In the genomic region with DNA sequence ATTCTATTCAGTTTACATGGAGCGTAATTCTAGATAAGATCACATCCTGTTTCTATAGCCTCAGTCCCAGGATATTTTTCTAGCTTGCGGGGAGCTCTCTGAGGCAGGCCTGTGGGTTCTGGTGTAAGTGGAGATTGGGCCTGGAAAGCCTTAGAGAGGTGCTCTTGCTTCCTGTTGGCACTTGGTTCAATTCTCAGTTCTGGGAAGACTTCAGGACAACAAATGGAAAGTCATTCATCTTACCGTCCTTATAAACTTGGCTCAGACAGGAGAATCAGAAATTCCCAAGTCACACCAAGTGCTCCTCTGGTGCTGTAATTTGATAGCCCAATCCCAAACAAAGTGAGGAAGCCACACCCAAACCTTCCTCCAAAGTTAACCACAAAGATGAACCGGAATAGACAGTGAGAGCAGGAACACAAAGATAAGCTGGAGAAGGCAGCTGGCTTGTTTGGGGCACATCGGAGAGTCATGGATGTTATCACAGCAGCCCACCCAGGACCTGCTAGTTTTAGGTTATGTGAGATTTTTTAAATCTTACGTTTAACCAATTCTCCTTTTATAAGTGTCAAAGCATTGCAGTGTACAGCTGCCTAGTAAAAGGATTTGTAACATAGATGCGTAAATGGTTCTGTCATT, we compare ENCODE assay signal across 8 cellular contexts.
DNase-seq lines count a peak whose midpoint lies in the region; ATAC-seq and TF ChIP-seq lines count a peak whose summit lies in the region.

No MANE protein-coding gene starts in this region.

- no peak for TF ChIP-seq CTCF in suprapubic skin (IDR thresholded peaks at IDR 0.05)

- DNase-seq in SW480 (ENCODE audit: low spot score) (peak; percentile 86), left cardiac atrium (peak; percentile 35), suprapubic skin (ENCODE audit: low spot score in 2 of 2) (no peak), HK-2 (ENCODE audit: unreplicated experiment) (no peak), NOMO-1 treated with DMSO at 0.1 percent for 48 hours (lab: John Stamatoyannopoulos, UW; ENCODE audit: unreplicated experiment) (no peak), epidermal melanocyte (ENCODE audit: insufficient read length, low spot score) (no peak)
- no peak for DNase-seq in effector CD8-positive, alpha-beta T cell (lab: John Stamatoyannopoulos, UW)

- no peak for TF ChIP-seq POLR2A in suprapubic skin (IDR thresholded peaks at IDR 0.05)

- intact Hi-C loops in left cardiac atrium (cut with DNase I): loop anchor here (2.0 to 5.0 kb wide), 4 partner anchors 67 to 125 kb away; no protein-coding TSS in a partner anchor

- H3K27ac ChIP-seq in HUES48 (ENCODE audit: low read depth, low read length) (peak overlapping the region; percentile 80), suprapubic skin (peak overlapping the region; percentile 19)

- H3K36me3 ChIP-seq in HUES48 (ENCODE audit: control insufficient read depth, insufficient read depth, low read length) (no peaks in the 10 kb centered on the region), suprapubic skin (no peaks in the 10 kb centered on the region)

- ATAC-seq in left cardiac atrium: peak; percentile 41 to 49

- WGBS in suprapubic skin: 24% methylated on average over 7 of the region's 7 CpGs

- no peaks in the 10 kb centered on the region for H3K9me3 ChIP-seq in HUES48 (ENCODE audit: control insufficient read depth, insufficient read depth, low read length)
- no peaks in the 10 kb centered on the region for H3K9me3 ChIP-seq in suprapubic skin

- peak overlapping the region; percentile 40; the same call in 1 of the 2 replicates for H3K9ac ChIP-seq in HUES48 (ENCODE audit: low read depth, low read length)

- H3K27me3 ChIP-seq in HUES48 (ENCODE audit: control insufficient read depth, insufficient read depth, low read length) (no peaks in the 10 kb centered on the region), suprapubic skin (no peaks in the 10 kb centered on the region)

- H3K4me1 ChIP-seq in HUES48 (ENCODE audit: control insufficient read depth, insufficient read depth, low read length): peaks cover 20% of the 10 kb centered on the region
- peaks cover 37% of the 10 kb centered on the region for H3K4me1 ChIP-seq in suprapubic skin

- no peak for TF ChIP-seq EP300 in suprapubic skin (IDR thresholded peaks at IDR 0.05)

- H3K4me3 ChIP-seq in HUES48 (ENCODE audit: low read depth, low read length): peak overlapping the region; percentile 48
- H3K4me3 ChIP-seq in suprapubic skin: peak overlapping the region; percentile 20

Comparison
In these comparisons a context has a peak if more than half of its experiments do, and no peak if none do; other contexts are left out.
1. DNase-seq: peak in SW480 (single experiment) and left cardiac atrium (single experiment); none in suprapubic skin (0 of 2), effector CD8-positive, alpha-beta T cell (single experiment), HK-2 (single experiment), NOMO-1 treated with DMSO at 0.1 percent for 48 hours (single experiment) and epidermal melanocyte (single experiment).